ENCODE assay signal across 1 cellular context in the genomic region with DNA sequence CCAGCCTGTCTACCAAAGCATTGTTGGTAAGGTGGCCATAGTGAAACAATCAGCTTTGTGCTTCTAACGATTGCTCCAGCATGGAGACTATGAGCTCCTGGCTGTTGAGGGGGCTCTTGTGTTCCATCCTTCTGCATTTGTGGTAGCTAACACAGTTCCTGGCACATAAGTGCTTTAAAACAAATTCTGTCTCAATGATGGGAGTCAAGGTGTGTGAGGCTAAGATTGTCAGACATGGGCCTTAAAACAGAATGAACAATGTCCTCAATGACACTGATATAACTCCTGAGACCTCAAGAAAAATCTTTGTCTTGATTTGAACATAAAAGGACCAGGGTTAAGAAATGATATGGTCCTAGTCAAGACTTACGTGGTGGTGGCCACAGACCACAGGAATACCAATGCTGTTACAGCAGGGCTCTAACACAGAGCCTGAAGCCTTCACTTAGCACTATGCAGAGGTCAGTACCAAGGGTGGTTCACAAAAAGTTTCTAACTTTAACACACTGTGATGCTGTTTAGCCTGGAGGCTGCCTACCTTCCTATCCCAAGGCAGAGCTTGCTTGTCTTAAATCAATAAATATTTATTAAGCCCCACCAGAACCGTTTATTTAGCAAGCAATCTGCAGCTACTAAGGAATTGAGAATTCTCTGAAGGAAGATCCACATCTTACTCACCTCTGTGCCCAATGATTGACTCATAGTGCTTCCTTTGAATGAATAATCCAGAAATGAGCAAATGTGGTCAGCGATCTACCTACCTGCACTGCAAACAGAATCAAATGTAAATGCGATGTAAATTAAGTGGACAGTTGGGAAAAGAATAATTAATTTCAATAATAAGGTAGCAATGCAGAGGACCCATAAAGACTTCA.
TF ChIP-seq lines count a peak whose summit lies in the region.

No MANE protein-coding gene starts in this region.

TF ChIP-seq in GM12878, 131 proteins besides CTCF, POLR2A, EP300 and RAD21:
- TF ChIP-seq FOS (IDR thresholded peaks at IDR 0.05; ENCODE audit: borderline replicate concordance, extremely low read depth, insufficient read length) (no peak), ESRRA (IDR thresholded peaks at IDR 0.05; ENCODE audit: low read length) (no peak), NFIC (IDR thresholded peaks at IDR 0.05; ENCODE audit: low read depth, low read length) (peak; percentile 49; the same call in 1 of the 2 replicates), SUZ12 (IDR thresholded peaks at IDR 0.05; ENCODE audit: unreplicated experiment) (no peak), POLR2AphosphoS5 (IDR thresholded peaks at IDR 0.05; ENCODE audit: low read length) (no peak), ZBTB40 (IDR thresholded peaks at IDR 0.05; ENCODE audit: borderline replicate concordance) (no peak), SPI1 (IDR thresholded peaks at IDR 0.05; ENCODE audit: borderline replicate concordance, insufficient read depth, low read depth, low read length) (no peak), ZSCAN29 (IDR thresholded peaks at IDR 0.05) (no peak), MXI1 (IDR thresholded peaks at IDR 0.05; ENCODE audit: low read depth, low read length) (no peak), RELA (IDR thresholded peaks at IDR 0.05; ENCODE audit: borderline replicate concordance, partially characterized antibody) (no peak), HDAC2 (IDR thresholded peaks at IDR 0.05) (no peak), ZBED1 (IDR thresholded peaks at IDR 0.05; ENCODE audit: borderline replicate concordance) (no peak), SMARCA5 (IDR thresholded peaks at IDR 0.05) (no peak), WRNIP1 (IDR thresholded peaks at IDR 0.05; ENCODE audit: borderline replicate concordance, low read depth, low read length) (no peak), RFX5 (IDR thresholded peaks at IDR 0.05; ENCODE audit: low read depth, low read length) (no peak), JUNB (IDR thresholded peaks at IDR 0.05) (peak; percentile 64), E2F8 (IDR thresholded peaks at IDR 0.05; ENCODE audit: low read depth, partially characterized antibody) (no peak), RUNX3 (IDR thresholded peaks at IDR 0.05; ENCODE audit: low read length) (peak; percentile 82), IRF4 (IDR thresholded peaks at IDR 0.05; ENCODE audit: low read depth, low read length) (no peak), SMAD1 (IDR thresholded peaks at IDR 0.05; ENCODE audit: low read depth, partially characterized antibody) (no peak), ZNF207 (IDR thresholded peaks at IDR 0.05; ENCODE audit: borderline replicate concordance) (no peak), LARP7 (IDR thresholded peaks at IDR 0.05) (no peak), GABPA (IDR thresholded peaks at IDR 0.05; ENCODE audit: low read depth) (0 out of 2 replicates have a peak, but pooled peaks have one; percentile 24), KLF5 (IDR thresholded peaks at IDR 0.05; ENCODE audit: partially characterized antibody) (no peak), PBX3 (IDR thresholded peaks at IDR 0.05; ENCODE audit: insufficient replicate concordance, low read depth, low read length) (no peak), TCF7 (IDR thresholded peaks at IDR 0.05; ENCODE audit: borderline replicate concordance) (0 out of 2 replicates have a peak, but pooled peaks have one; percentile 25), ZNF24 (IDR thresholded peaks at IDR 0.05) (no peak), MEF2A (IDR thresholded peaks at IDR 0.05; ENCODE audit: insufficient read depth, low read depth, low read length) (no peak)
- TF ChIP-seq, protein P1, sequence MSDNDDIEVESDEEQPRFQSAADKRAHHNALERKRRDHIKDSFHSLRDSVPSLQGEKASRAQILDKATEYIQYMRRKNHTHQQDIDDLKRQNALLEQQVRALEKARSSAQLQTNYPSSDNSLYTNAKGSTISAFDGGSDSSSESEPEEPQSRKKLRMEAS (IDR thresholded peaks at IDR 0.05; ENCODE audit: low read depth, low read length) = no peak
- TF ChIP-seq, protein P2, sequence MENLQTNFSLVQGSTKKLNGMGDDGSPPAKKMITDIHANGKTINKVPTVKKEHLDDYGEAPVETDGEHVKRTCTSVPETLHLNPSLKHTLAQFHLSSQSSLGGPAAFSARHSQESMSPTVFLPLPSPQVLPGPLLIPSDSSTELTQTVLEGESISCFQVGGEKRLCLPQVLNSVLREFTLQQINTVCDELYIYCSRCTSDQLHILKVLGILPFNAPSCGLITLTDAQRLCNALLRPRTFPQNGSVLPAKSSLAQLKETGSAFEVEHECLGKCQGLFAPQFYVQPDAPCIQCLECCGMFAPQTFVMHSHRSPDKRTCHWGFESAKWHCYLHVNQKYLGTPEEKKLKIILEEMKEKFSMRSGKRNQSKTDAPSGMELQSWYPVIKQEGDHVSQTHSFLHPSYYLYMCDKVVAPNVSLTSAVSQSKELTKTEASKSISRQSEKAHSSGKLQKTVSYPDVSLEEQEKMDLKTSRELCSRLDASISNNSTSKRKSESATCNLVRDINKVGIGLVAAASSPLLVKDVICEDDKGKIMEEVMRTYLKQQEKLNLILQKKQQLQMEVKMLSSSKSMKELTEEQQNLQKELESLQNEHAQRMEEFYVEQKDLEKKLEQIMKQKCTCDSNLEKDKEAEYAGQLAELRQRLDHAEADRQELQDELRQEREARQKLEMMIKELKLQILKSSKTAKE (IDR thresholded peaks at IDR 0.05; ENCODE audit: low read depth, poor library complexity, severe bottlenecking) = no peak
- TF ChIP-seq, protein P3, sequence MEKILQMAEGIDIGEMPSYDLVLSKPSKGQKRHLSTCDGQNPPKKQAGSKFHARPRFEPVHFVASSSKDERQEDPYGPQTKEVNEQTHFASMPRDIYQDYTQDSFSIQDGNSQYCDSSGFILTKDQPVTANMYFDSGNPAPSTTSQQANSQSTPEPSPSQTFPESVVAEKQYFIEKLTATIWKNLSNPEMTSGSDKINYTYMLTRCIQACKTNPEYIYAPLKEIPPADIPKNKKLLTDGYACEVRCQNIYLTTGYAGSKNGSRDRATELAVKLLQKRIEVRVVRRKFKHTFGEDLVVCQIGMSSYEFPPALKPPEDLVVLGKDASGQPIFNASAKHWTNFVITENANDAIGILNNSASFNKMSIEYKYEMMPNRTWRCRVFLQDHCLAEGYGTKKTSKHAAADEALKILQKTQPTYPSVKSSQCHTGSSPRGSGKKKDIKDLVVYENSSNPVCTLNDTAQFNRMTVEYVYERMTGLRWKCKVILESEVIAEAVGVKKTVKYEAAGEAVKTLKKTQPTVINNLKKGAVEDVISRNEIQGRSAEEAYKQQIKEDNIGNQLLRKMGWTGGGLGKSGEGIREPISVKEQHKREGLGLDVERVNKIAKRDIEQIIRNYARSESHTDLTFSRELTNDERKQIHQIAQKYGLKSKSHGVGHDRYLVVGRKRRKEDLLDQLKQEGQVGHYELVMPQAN (conservative IDR thresholded peaks at IDR 0.05) = no peak
- TF ChIP-seq, protein P4, sequence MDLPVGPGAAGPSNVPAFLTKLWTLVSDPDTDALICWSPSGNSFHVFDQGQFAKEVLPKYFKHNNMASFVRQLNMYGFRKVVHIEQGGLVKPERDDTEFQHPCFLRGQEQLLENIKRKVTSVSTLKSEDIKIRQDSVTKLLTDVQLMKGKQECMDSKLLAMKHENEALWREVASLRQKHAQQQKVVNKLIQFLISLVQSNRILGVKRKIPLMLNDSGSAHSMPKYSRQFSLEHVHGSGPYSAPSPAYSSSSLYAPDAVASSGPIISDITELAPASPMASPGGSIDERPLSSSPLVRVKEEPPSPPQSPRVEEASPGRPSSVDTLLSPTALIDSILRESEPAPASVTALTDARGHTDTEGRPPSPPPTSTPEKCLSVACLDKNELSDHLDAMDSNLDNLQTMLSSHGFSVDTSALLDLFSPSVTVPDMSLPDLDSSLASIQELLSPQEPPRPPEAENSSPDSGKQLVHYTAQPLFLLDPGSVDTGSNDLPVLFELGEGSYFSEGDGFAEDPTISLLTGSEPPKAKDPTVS (IDR thresholded peaks at IDR 0.05; ENCODE audit: low read depth, low read length) = no peak
